Comparison of ENCODE assay signal across 23 cellular contexts in the genomic region with DNA sequence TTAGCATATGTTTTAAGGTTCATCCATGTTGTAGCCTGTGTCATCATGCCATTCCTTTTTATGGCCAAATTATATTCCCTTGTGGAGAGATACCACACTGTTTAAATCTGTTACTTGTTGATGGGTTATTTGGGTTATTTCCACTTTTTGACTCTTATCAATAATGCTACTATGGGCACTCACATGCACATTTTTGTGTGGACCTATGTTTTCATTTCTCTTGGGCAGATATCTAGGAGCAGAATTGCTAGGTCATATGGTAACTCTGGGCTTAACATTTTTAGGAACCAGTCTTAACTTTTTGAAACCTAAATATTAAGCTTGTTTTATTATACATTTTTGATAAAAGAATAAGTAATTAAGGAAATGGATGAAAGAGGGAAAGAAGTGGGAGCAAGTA.
"Had no signal": no experiment of that assay in that cellular context is flagged by ENCODE, and none has a peak within 500 bp of the region (broad histone marks: within the 10 kb centered on the region; RNA-seq: fewer than 3 reads in every experiment).

No MANE protein-coding gene starts in this region.

- H3K9me3 ChIP-seq: colonic mucosa, esophagus squamous epithelium, gastrocnemius medialis, left lung, lower lobe of right lung, mucosa of descending colon had no signal

- H3K4me3 ChIP-seq: colonic mucosa, esophagus squamous epithelium, gastrocnemius medialis, heart right ventricle, left lung, lower lobe of right lung, mucosa of descending colon had no signal

- H3K36me3 ChIP-seq: colonic mucosa, esophagus squamous epithelium, gastrocnemius medialis, heart right ventricle, left lung, lower lobe of right lung had no signal

- ATAC-seq: effector memory CD8-positive, alpha-beta T cell; esophagus mucosa; gastrocnemius medialis; heart right ventricle; left lung; left ventricle myocardium superior; lower lobe of right lung; mucosa of descending colon had no signal

- H3K27me3 ChIP-seq: gastrocnemius medialis had no signal

- DNase-seq: colonic mucosa; cortex of kidney; effector CD8-positive, alpha-beta T cell; effector memory CD8-positive, alpha-beta T cell; erythroblast; esophagus squamous epithelium; foreskin fibroblast; foreskin melanocyte; gastrocnemius medialis; glutamatergic neuron; heart right ventricle; hippocampal formation; kidney glomerular epithelial cell; left lung; left ventricle myocardium superior; lower lobe of right lung; mesenchymal stem cell; mucosa of descending colon had no signal

- H3K4me1 ChIP-seq: colonic mucosa had no signal

- H3K9me3 Mint-ChIP-seq: dendritic cell treated with granulocyte-macrophage colony-stimulating factor and Interleukin-4, amounts not matched to agents 40 ng/mL and 50 ng/mL, for 4 days; effector memory CD8-positive, alpha-beta T cell had no signal

- H3K27ac ChIP-seq: colonic mucosa, epithelial cell of prostate, esophagus squamous epithelium, gastrocnemius medialis, heart right ventricle, left lung, lower lobe of right lung had no signal

- H3K27ac Mint-ChIP-seq: dendritic cell treated with granulocyte-macrophage colony-stimulating factor and Interleukin-4, amounts not matched to agents 40 ng/mL and 50 ng/mL, for 4 days; effector memory CD8-positive, alpha-beta T cell; endodermal cell; mesothelial cell of epicardium had no signal

- H3K4me3 Mint-ChIP-seq: dendritic cell treated with granulocyte-macrophage colony-stimulating factor and Interleukin-4, amounts not matched to agents 40 ng/mL and 50 ng/mL, for 4 days; effector memory CD8-positive, alpha-beta T cell; endodermal cell; mesothelial cell of epicardium had no signal
